Comparison of ENCODE assay signal across 14 cellular contexts in genomic region chr7:113799896-113800295, GRCh38.
DNase-seq lines count a peak whose midpoint lies in the region; ATAC-seq and TF ChIP-seq lines count a peak whose summit lies in the region.
"Had no signal": no experiment of that assay in that cellular context is flagged by ENCODE, and none has a peak within 500 bp of the region (broad histone marks: within the 10 kb centered on the region; RNA-seq: fewer than 3 reads in every experiment).

No MANE protein-coding gene starts in this region.

- peaks cover 22% of the 10 kb centered on the region for H3K4me1 Mint-ChIP-seq in glutamatergic neuron (ENCODE audit: low read depth, unreplicated experiment)
- H3K4me1 Mint-ChIP-seq: activated CD4-positive, alpha-beta T cell treated with anti-CD3 and anti-CD28 coated beads, Interleukin-2, amount 10 ng/mL, durations not matched to agents 7 days and 5 days; nephron had no signal

- no peaks in the 10 kb centered on the region for H3K36me3 Mint-ChIP-seq in glutamatergic neuron (ENCODE audit: unreplicated experiment)

- DNase-seq in GM19238 (ENCODE audit: insufficient read length, low spot score) (peak; percentile 5), glutamatergic neuron (peak; percentile 34), ureter (ENCODE audit: low spot score) (no peak), right lobe of liver (no peak), NCI-H524 treated with DMSO at 0.1 percent for 48 hours (lab: John Stamatoyannopoulos, UW) (no peak), ascending aorta (ENCODE audit: low spot score in 2 of 2) (no peak)
- DNase-seq: activated CD4-positive, alpha-beta T cell treated with anti-CD3 and anti-CD28 coated beads, Interleukin-2, amount 10 ng/mL, durations not matched to agents 7 days and 5 days; anterior cingulate cortex; stimulated activated CD4-positive, alpha-beta T cell treated with anti-CD3 and anti-CD28 coated beads, Interleukin-1b, Interleukin-23, amount 100 ng/mL, for 48 hours; substantia nigra had no signal

- H3K4me1 ChIP-seq in right lobe of liver, result no peaks in the 10 kb centered on the region
- H3K4me1 ChIP-seq in ascending aorta, result peaks cover 0 to 14% of the 10 kb centered on the region in 2 donors

- peak overlapping the region; percentile 84 for H3K27ac Mint-ChIP-seq in glutamatergic neuron (ENCODE audit: unreplicated experiment)
- H3K27ac Mint-ChIP-seq: activated CD4-positive, alpha-beta T cell treated with anti-CD3 and anti-CD28 coated beads, Interleukin-2, amount 10 ng/mL, durations not matched to agents 7 days and 5 days; nephron had no signal

- ATAC-seq in HG02610 (IDR thresholded peaks at IDR 0.05; ENCODE audit: unreplicated experiment), result peak; percentile 93
- ATAC-seq in HG03439 (IDR thresholded peaks at IDR 0.05; ENCODE audit: unreplicated experiment), result peak; percentile 98
- ATAC-seq in right lobe of liver, result no peak
- ATAC-seq: HCT116 had no signal

- H3K27me3 Mint-ChIP-seq in glutamatergic neuron (ENCODE audit: unreplicated experiment), result peaks cover 6% of the 10 kb centered on the region
- H3K27me3 Mint-ChIP-seq: activated CD4-positive, alpha-beta T cell treated with anti-CD3 and anti-CD28 coated beads, Interleukin-2, amount 10 ng/mL, durations not matched to agents 7 days and 5 days had no signal

- WGBS in right lobe of liver (ENCODE audit: insufficient coverage, low coverage, low lambda C conversion rate, missing lambda C conversion rate), result 38% methylated on average over 3 of the region's 3 CpGs

- H3K4me3 Mint-ChIP-seq in glutamatergic neuron (ENCODE audit: unreplicated experiment), result peak overlapping the region; percentile 36
- H3K4me3 Mint-ChIP-seq: activated CD4-positive, alpha-beta T cell treated with anti-CD3 and anti-CD28 coated beads, Interleukin-2, amount 10 ng/mL, durations not matched to agents 7 days and 5 days; nephron had no signal

- H3K27ac ChIP-seq in right lobe of liver (no peak overlapping the region), ascending aorta (no peak overlapping the region)

- intact Hi-C loops in right lobe of liver (cut with DNase I) (no loop called here), ascending aorta (cut with DNase I) (no loop called here)

- TF ChIP-seq CTCF in glutamatergic neuron (IDR thresholded peaks at IDR 0.05; ENCODE audit: partially characterized antibody, unreplicated experiment) (no peak), right lobe of liver (IDR thresholded peaks at IDR 0.05) (no peak), ascending aorta (IDR thresholded peaks at IDR 0.05) (no peak)

- H3K27me3 ChIP-seq in right lobe of liver (no peaks in the 10 kb centered on the region), ascending aorta (no peaks in the 10 kb centered on the region)

- TF ChIP-seq POLR2A in right lobe of liver (IDR thresholded peaks at IDR 0.05), result no peak

- no peak overlapping the region for H3K4me3 ChIP-seq in right lobe of liver
- H3K4me3 ChIP-seq in ascending aorta, result no peak overlapping the region

- H3K9me3 Mint-ChIP-seq in glutamatergic neuron (ENCODE audit: unreplicated experiment), result peaks cover 8% of the 10 kb centered on the region
- H3K9me3 Mint-ChIP-seq: activated CD4-positive, alpha-beta T cell treated with anti-CD3 and anti-CD28 coated beads, Interleukin-2, amount 10 ng/mL, durations not matched to agents 7 days and 5 days; nephron had no signal

- H3K9me3 ChIP-seq in right lobe of liver, result no peaks in the 10 kb centered on the region
- H3K9me3 ChIP-seq in ascending aorta, result no peaks in the 10 kb centered on the region

- H3K36me3 ChIP-seq in right lobe of liver (no peaks in the 10 kb centered on the region), ascending aorta (no peaks in the 10 kb centered on the region)

Comparison
In these comparisons a context has a peak if more than half of its experiments do, and no peak if none do; other contexts are left out.
1. DNase-seq: peak in GM19238 (single experiment) and glutamatergic neuron (single experiment); none in ureter (single experiment), right lobe of liver (0 of 3), NCI-H524 treated with DMSO at 0.1 percent for 48 hours (single experiment) and ascending aorta (0 of 2).
2. ATAC-seq: peak in HG02610 (single experiment) and HG03439 (single experiment); none in right lobe of liver (0 of 4).